32 cellular contexts compared by ENCODE assay signal in the genomic region with DNA sequence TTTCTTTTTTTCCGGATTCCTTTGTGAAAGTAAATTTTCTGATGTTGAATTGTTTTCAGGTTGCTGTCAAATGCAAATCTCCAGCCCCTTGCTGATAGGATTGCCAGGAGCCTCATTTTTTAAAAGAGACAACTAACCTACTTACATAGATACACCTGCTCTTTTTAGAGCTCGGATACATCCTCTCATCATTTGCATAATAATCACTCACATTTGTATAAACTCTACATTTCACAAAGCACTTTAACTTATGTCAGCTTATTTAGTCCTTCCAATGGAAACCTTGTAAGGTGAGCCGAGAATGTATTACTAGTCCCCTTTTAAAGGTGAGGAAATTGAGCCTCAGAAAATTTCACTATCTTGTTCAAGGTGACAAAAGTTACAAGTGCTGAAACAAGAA.
"Had no signal": no experiment of that assay in that cellular context is flagged by ENCODE, and none has a peak within 500 bp of the region (broad histone marks: within the 10 kb centered on the region; RNA-seq: fewer than 3 reads in every experiment).

No MANE protein-coding gene starts in this region.

- H3K27ac ChIP-seq: adrenal gland, ascending aorta, brain microvascular endothelial cell, left lung, lower lobe of right lung, neural progenitor cell, parathyroid adenoma, right atrium auricular region, stomach, thyroid gland, upper lobe of left lung had no signal

- H3K4me2 ChIP-seq: neural progenitor cell, smooth muscle cell had no signal

- H2AFZ ChIP-seq: neural progenitor cell, parathyroid adenoma had no signal

- DNase-seq: activated CD4-positive, alpha-beta T cell treated with anti-CD3 and anti-CD28 coated beads for 4 hours; activated CD4-positive, alpha-beta T cell treated with anti-CD3 and anti-CD28 coated beads, Interleukin-2, amount 50 U/mL, for 4 hours; activated CD8-positive, alpha-beta memory T cell treated with anti-CD3 and anti-CD28 coated beads for 24 hours; activated effector memory CD4-positive, alpha-beta T cell treated with anti-CD3 and anti-CD28 coated beads, Interleukin-2, amount 50 U/mL, for 16 hours; activated naive CD4-positive, alpha-beta T cell treated with anti-CD3 and anti-CD28 coated beads for 36 hours; activated naive CD8-positive, alpha-beta T cell treated with anti-CD3 and anti-CD28 coated beads for 36 hours; activated T-cell treated with anti-CD3 and anti-CD28 coated beads, Interleukin-2, amount 50 U/mL, for 1 hour; adrenal gland; brain microvascular endothelial cell; cortex of kidney; endodermal cell; foreskin fibroblast; head of caudate nucleus; hippocampal formation; left lung; lower lobe of right lung; mesendoderm; natural killer cell; occipital lobe; stimulated activated CD4-positive, alpha-beta T cell treated with anti-CD3 and anti-CD28 coated beads, Interleukin-15, amount 100 ng/mL, for 24 hours; stimulated activated CD4-positive, alpha-beta T cell treated with anti-CD3 and anti-CD28 coated beads, Interleukin-2, amount 100 ng/mL, for 24 hours; stimulated activated naive B cell treated with anti-CD40 and anti-IgM and Interleukin-4, amounts not matched to agents 10 μg/mL and 1 μg/mL and 100 μg/mL, for 72 hours; stomach; thyroid gland; upper lobe of left lung had no signal

- H3K4me1 ChIP-seq: adrenal gland, ascending aorta, left lung, lower lobe of right lung, parathyroid adenoma, right atrium auricular region, stomach, thyroid gland, upper lobe of left lung had no signal

- H3K79me2 ChIP-seq: parathyroid adenoma had no signal

- H3K27me3 ChIP-seq: adrenal gland, ascending aorta, brain microvascular endothelial cell, left lung, neural progenitor cell, right atrium auricular region, stomach, thyroid gland, upper lobe of left lung had no signal

- H3K4me3 ChIP-seq: adrenal gland, ascending aorta, left lung, lower lobe of right lung, neural progenitor cell, right atrium auricular region, smooth muscle cell, stomach, thyroid gland, upper lobe of left lung had no signal

- ATAC-seq: esophagus mucosa; left lung; lower lobe of right lung; natural killer cell; stimulated activated naive B cell treated with anti-CD40 and anti-IgM and Interleukin-4, amounts not matched to agents 10 μg/mL and 1 μg/mL and 100 μg/mL, for 72 hours had no signal

- H3K9ac ChIP-seq: neural progenitor cell, parathyroid adenoma had no signal

- H3K36me3 ChIP-seq: adrenal gland, ascending aorta, brain microvascular endothelial cell, left lung, lower lobe of right lung, neural progenitor cell, right atrium auricular region, stomach, thyroid gland, upper lobe of left lung had no signal

- FAIRE-seq: islet of Langerhans had no signal

- H3K9me3 ChIP-seq: adrenal gland, ascending aorta, left lung, lower lobe of right lung, right atrium auricular region, stomach, thyroid gland, upper lobe of left lung had no signal
